Comparison of ENCODE assay signal across 8 cellular contexts in the genomic region with DNA sequence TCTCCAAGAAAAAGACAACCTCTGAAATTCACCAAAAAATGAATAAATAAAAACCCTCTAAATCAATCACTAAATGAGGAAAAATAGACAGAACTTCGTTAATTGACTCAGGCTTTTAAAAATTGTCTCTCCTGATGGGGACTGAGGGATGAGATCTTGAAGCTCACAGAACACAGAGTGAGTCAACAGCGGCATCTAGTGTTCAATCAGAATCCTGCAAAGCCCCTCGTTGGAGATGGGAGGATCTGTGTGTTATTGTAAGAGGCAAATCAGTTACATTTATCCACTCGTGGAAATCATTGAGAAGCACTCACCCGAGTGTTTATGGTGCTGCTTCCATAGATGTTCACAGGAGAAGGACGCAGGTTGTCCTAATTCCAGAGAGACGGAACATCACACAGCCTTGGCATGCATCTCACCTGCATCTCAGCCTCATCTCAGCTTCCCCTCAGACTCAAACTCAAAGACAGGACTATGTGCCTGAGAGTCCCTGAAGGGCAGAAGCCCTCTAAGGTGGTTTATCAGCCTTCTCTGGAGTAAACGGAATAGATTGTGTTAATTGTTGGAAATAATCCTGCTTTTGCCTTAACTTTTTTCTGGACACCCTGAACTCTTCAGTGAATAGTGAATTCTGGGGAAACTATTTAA.
DNase-seq lines count a peak whose midpoint lies in the region; ATAC-seq and TF ChIP-seq lines count a peak whose summit lies in the region.

No MANE protein-coding gene starts in this region.

- no peaks in the 10 kb centered on the region for H3F3A ChIP-seq in Loucy (ENCODE audit: low read depth)

- no peaks in the 10 kb centered on the region for H3K9me2 ChIP-seq in Loucy (replicated peaks; ENCODE audit: low read depth, low read length)

- DNase-seq in GM10248 (ENCODE audit: extremely low spot score): peak; percentile 58
- peak; percentile 51 for DNase-seq in H4 (ENCODE audit: low spot score)
- DNase-seq in SIG-M5 treated with dmso at 0.1 percent for 504 hours (lab: John Stamatoyannopoulos, UW; ENCODE audit: unreplicated experiment): peak; percentile 74
- peak; percentile 35 for DNase-seq in activated naive CD8-positive, alpha-beta T cell treated with anti-CD3 and anti-CD28 coated beads for 36 hours
- DNase-seq in head of caudate nucleus: peak in 41 of 42 donors; percentile 11 to 89 (median 74)
- peak; percentile 30 for DNase-seq in pulmonary artery endothelial cell (ENCODE audit: low read depth, low spot score)

- peaks cover 10% of the 10 kb centered on the region for H3K4me1 Mint-ChIP-seq in activated naive CD8-positive, alpha-beta T cell treated with anti-CD3 and anti-CD28 coated beads for 36 hours

- no peak overlapping the region for H2AFZ ChIP-seq in Loucy (ENCODE audit: low read length)

- CTCF ChIA-PET in GM10248 (lab: Yijun Ruan, JAX): interaction anchor here (0.7 to 6.0 kb wide), 24 partner anchors 8 to 1215 kb away, joined by 3 to 52 read pairs (median 3); no protein-coding TSS in a partner anchor

- H3K36me3 Mint-ChIP-seq in activated naive CD8-positive, alpha-beta T cell treated with anti-CD3 and anti-CD28 coated beads for 36 hours: no peaks in the 10 kb centered on the region

- H3K4me3 ChIP-seq in Loucy (ENCODE audit: low read length, poor library complexity, severe bottlenecking): no peak overlapping the region

- no peak for ATAC-seq in HG03565 (IDR thresholded peaks at IDR 0.05; ENCODE audit: unreplicated experiment)

- H4K20me1 ChIP-seq in Loucy (ENCODE audit: insufficient read depth, low read length, poor library complexity, severe bottlenecking): no peaks in the 10 kb centered on the region

- no peak overlapping the region for H3K9ac ChIP-seq in Loucy (ENCODE audit: low read depth, low read length, poor library complexity, severe bottlenecking)

- no peak overlapping the region for H3K27ac Mint-ChIP-seq in activated naive CD8-positive, alpha-beta T cell treated with anti-CD3 and anti-CD28 coated beads for 36 hours

- H3K4me3 Mint-ChIP-seq in activated naive CD8-positive, alpha-beta T cell treated with anti-CD3 and anti-CD28 coated beads for 36 hours: no peak overlapping the region

- peak; percentile 88 for TF ChIP-seq CTCF in GM10248 (IDR thresholded peaks at IDR 0.05; ENCODE audit: control extremely low read depth, extremely low read depth, low read depth, missing control alignments)
- TF ChIP-seq CTCF in Loucy (conservative IDR thresholded peaks at IDR 0.05; ENCODE audit: low read length): peak; percentile 97

- no peak overlapping the region for H3K4me2 ChIP-seq in Loucy (ENCODE audit: low read depth, low read length, poor library complexity, severe bottlenecking)

- no peaks in the 10 kb centered on the region for H3K79me2 ChIP-seq in Loucy (ENCODE audit: insufficient read depth, low read length)

- intact Hi-C loops in head of caudate nucleus (cut with DNase I): no loop called here

- POLR2A ChIA-PET in GM10248 (lab: Yijun Ruan, JAX): no interaction called here

- peaks cover 4% of the 10 kb centered on the region for H3K27me3 Mint-ChIP-seq in activated naive CD8-positive, alpha-beta T cell treated with anti-CD3 and anti-CD28 coated beads for 36 hours

- no peaks in the 10 kb centered on the region for H3K27me3 ChIP-seq in Loucy (ENCODE audit: insufficient read depth, low read length, poor library complexity, severe bottlenecking)

- H3K9me3 ChIP-seq in Loucy (ENCODE audit: insufficient read depth, low read depth, low read length): no peaks in the 10 kb centered on the region

- peaks cover 8% of the 10 kb centered on the region for H3K4me1 ChIP-seq in Loucy (ENCODE audit: insufficient read depth, low read length, poor library complexity, severe bottlenecking)

- H3K9me3 Mint-ChIP-seq in activated naive CD8-positive, alpha-beta T cell treated with anti-CD3 and anti-CD28 coated beads for 36 hours: no peaks in the 10 kb centered on the region

- no peaks in the 10 kb centered on the region for H3K36me3 ChIP-seq in Loucy (ENCODE audit: insufficient read depth, low read length)
